8 cellular contexts compared by ENCODE assay signal in genomic region chr19:47109177-47109540, GRCh38. TPM values are rescaled to one million over a fixed set of nuclear protein-coding genes. Genes with fewer than 3 reads are reported as not detected.
DNase-seq lines count a peak whose midpoint lies in the region; ATAC-seq and TF ChIP-seq lines count a peak whose summit lies in the region.

No MANE protein-coding gene starts in this region.

- H3K9ac ChIP-seq in fibroblast of lung (ENCODE audit: insufficient read depth, low read length) = no peak overlapping the region

- H3K79me2 ChIP-seq in fibroblast of lung (ENCODE audit: control insufficient read depth, insufficient read depth, low read length) = peaks cover 73% of the 10 kb centered on the region

- H3K27ac Mint-ChIP-seq in T-cell = peak overlapping the region; percentile 99 to 100

- no peak for DNase-seq in GM06990 (ENCODE audit: extremely low read depth, insufficient read length)
- no peak for DNase-seq in T-cell
- no peak for DNase-seq in fibroblast of lung (ENCODE audit: low read depth in 2 of 2)
- DNase-seq in sigmoid colon = no peak
- DNase-seq in NCI-H1105 (lab: John Stamatoyannopoulos, UW) = no peak
- no peak for DNase-seq in COLO668 (lab: John Stamatoyannopoulos, UW; ENCODE audit: unreplicated experiment)
- no peak for DNase-seq in Kasumi-1 (lab: John Stamatoyannopoulos, UW)
- DNase-seq in NCI-H1436 treated with DMSO at 0.1 percent for 48 hours (lab: John Stamatoyannopoulos, UW) = no peak

- peaks cover 5% of the 10 kb centered on the region for H3K36me3 ChIP-seq in GM06990 (ENCODE audit: control insufficient read depth, insufficient read depth, low read length)
- peaks cover 1% of the 10 kb centered on the region for H3K36me3 ChIP-seq in fibroblast of lung (ENCODE audit: control insufficient read depth, insufficient read depth, low read length)
- H3K36me3 ChIP-seq in sigmoid colon = no peaks in the 10 kb centered on the region

- intact Hi-C loops in sigmoid colon (cut with DNase I) = no loop called here

- H3K4me3 ChIP-seq in GM06990 (replicated peaks; ENCODE audit: low read depth, low read length) = peak overlapping the region; percentile 81
- H3K4me3 ChIP-seq in fibroblast of lung (replicated peaks in 1 of 4; ENCODE audit: control extremely low read depth in 1 of 4, insufficient read depth in 1 of 4, low read depth in 3 of 4, low read length in 4 of 4) = peak overlapping the region; percentile 1 to 91 (median 82)
- peak overlapping the region in 2 of 4 donors; percentile 78 to 98 for H3K4me3 ChIP-seq in sigmoid colon

- no peak for TF ChIP-seq CTCF in GM06990 (IDR thresholded peaks at IDR 0.05; ENCODE audit: insufficient read depth, low read length, poor library complexity, severe bottlenecking)
- no peak for TF ChIP-seq CTCF in fibroblast of lung (conservative IDR thresholded peaks at IDR 0.05 in 1 of 2, IDR thresholded peaks at IDR 0.05 in 1 of 2; ENCODE audit: low read depth in 1 of 2, low read length in 2 of 2)
- no peak for TF ChIP-seq CTCF in sigmoid colon (IDR thresholded peaks at IDR 0.05)

- peaks cover 65 to 73% (median 69%) of the 10 kb centered on the region in 3 donors for H3K4me1 Mint-ChIP-seq in T-cell

- H3K9me3 ChIP-seq in fibroblast of lung (ENCODE audit: control insufficient read depth, insufficient read depth, low read depth, low read length) (no peaks in the 10 kb centered on the region), sigmoid colon (no peaks in the 10 kb centered on the region)

- no peaks in the 10 kb centered on the region for H3K27me3 Mint-ChIP-seq in T-cell

- ATAC-seq in T-cell (replicated peaks in 1 of 4) = no peak

- 18 to 36% methylated on average over 2 of the region's 2 CpGs for WGBS in sigmoid colon, 2 donors

- CTCF ChIA-PET in T-cell (lab: Charles Lee) = interaction anchor here in 1 of 2 donors (0.7 kb wide), 1 partner anchor 17 kb away, joined by 3 read pairs; no protein-coding TSS in a partner anchor

- H3K27ac ChIP-seq in fibroblast of lung (ENCODE audit: insufficient read depth, low read length) (no peak overlapping the region), sigmoid colon (peak overlapping the region; percentile 97 to 100 (median 100))

- no peaks in the 10 kb centered on the region for H4K20me1 ChIP-seq in fibroblast of lung (ENCODE audit: control insufficient read depth, extremely low read depth, insufficient read depth, low read length)

- H3K27me3 ChIP-seq in GM06990 (replicated peaks; ENCODE audit: control insufficient read depth, insufficient read depth, low read length) = no peaks in the 10 kb centered on the region
- H3K27me3 ChIP-seq in fibroblast of lung (ENCODE audit: control insufficient read depth, insufficient read depth, low read length) = no peaks in the 10 kb centered on the region
- no peaks in the 10 kb centered on the region for H3K27me3 ChIP-seq in sigmoid colon

- no peak for TF ChIP-seq EP300 in sigmoid colon (IDR thresholded peaks at IDR 0.05)

- H2AFZ ChIP-seq in fibroblast of lung (ENCODE audit: low read length) = no peak overlapping the region

- H3K36me3 Mint-ChIP-seq in T-cell = peaks cover 23% of the 10 kb centered on the region

- peak overlapping the region; percentile 89 for H3K4me2 ChIP-seq in fibroblast of lung (ENCODE audit: extremely low read depth, insufficient read depth, low read length)

- peaks cover 12% of the 10 kb centered on the region for H3K4me1 ChIP-seq in fibroblast of lung (ENCODE audit: control insufficient read depth, extremely low read depth, insufficient read depth, low read length)
- H3K4me1 ChIP-seq in sigmoid colon = peaks cover 0 to 66% (median 60%) of the 10 kb centered on the region in 4 donors

- POLR2A ChIA-PET in T-cell (lab: Charles Lee) = no interaction called here

- peak overlapping the region; percentile 92 to 99 (median 95) for H3K4me3 Mint-ChIP-seq in T-cell

- H3K9me3 Mint-ChIP-seq in T-cell = no peaks in the 10 kb centered on the region

- TF ChIP-seq POLR2A in sigmoid colon (IDR thresholded peaks at IDR 0.05) = no peak

RNA-seq across cellular contexts. Expression of gene ZC3H4, which starts 4.4 kb away (rescaled TPM):
- total RNA-seq in T-cell (10 to 100 TPM; 64.0 to 81.4 (median 72.3) TPM), fibroblast of lung (9.0 and 13.5 TPM in 2 replicates), sigmoid colon (10 to 100 TPM; 19.3 to 25.3 (median 21.8) TPM)
- polyA plus RNA-seq in fibroblast of lung (8.4 and 13.1 TPM in 2 replicates), sigmoid colon (10 to 100 TPM in 1 of 3 donors, 1 to 10 TPM in 2; 5.4 to 21.9 (median 6.7) TPM)
- 25.4 and 27.2 TPM in 2 replicates for polyA plus RNA-seq in fibroblast of lung (2012)
- polyA minus RNA-seq in fibroblast of lung (ENCODE audit: low replicate concordance) = 17.9 and 32.1 TPM in 2 replicates

RNA-seq across cellular contexts. Expression of gene SAE1, which starts 21.5 kb away (rescaled TPM):
- total RNA-seq in T-cell (10 to 100 TPM; 42.6 to 54.9 (median 44.0) TPM), fibroblast of lung (80.9 and 97.9 TPM in 2 replicates), sigmoid colon (100 to 1,000 TPM; 109 to 191 (median 161) TPM)
- polyA plus RNA-seq in fibroblast of lung (152 and 218 TPM in 2 replicates), sigmoid colon (10 to 100 TPM; 50.5 to 82.6 (median 57.3) TPM)
- polyA plus RNA-seq in fibroblast of lung (2012) = 123 and 184 TPM in 2 replicates
- 69.5 and 81.7 TPM in 2 replicates for polyA minus RNA-seq in fibroblast of lung (ENCODE audit: low replicate concordance)
